Comparison of ENCODE assay signal across 1 cellular context in genomic region chr12:113221181-113221996, GRCh38.
TF ChIP-seq lines count a peak whose summit lies in the region.

Gene TPCN1, plus strand, starts transcription at chr12:113221464. Its CDS starts 5,389 bp downstream, at chr12:113226853.

TF ChIP-seq in HEK293, 187 proteins besides CTCF, POLR2A, EP300 and RAD21 (continued from another document and continues in another):
- TF ChIP-seq ZNF148 (tag by site-specific recombination; IDR thresholded peaks at IDR 0.05; ENCODE audit: borderline replicate concordance) = no peak
- TF ChIP-seq ZNF211 (tag by site-specific recombination; IDR thresholded peaks at IDR 0.05; ENCODE audit: low read depth) = no peak
- TF ChIP-seq ZNF24 (tag by site-specific recombination; IDR thresholded peaks at IDR 0.05) = no peak
- TF ChIP-seq PRDM2 (tag by site-specific recombination; IDR thresholded peaks at IDR 0.05; ENCODE audit: borderline replicate concordance) = no peak
- no peak for TF ChIP-seq ZNF223 (tag by site-specific recombination; IDR thresholded peaks at IDR 0.05)
- no peak for TF ChIP-seq ZNF449 (tag by site-specific recombination; IDR thresholded peaks at IDR 0.05)
- no peak for TF ChIP-seq ZNF791 (tag by site-specific recombination; IDR thresholded peaks at IDR 0.05)
- 0 out of 2 replicates have a peak, but pooled peaks have one; percentile 10 for TF ChIP-seq MYNN (tag by site-specific recombination; IDR thresholded peaks at IDR 0.05; ENCODE audit: borderline replicate concordance)
- TF ChIP-seq ZNF302 (tag by site-specific recombination; IDR thresholded peaks at IDR 0.05; ENCODE audit: low read depth) = no peak
- no peak for TF ChIP-seq ZNF398 (tag by site-specific recombination; IDR thresholded peaks at IDR 0.05)
- TF ChIP-seq ZIC2 (tag by site-specific recombination; IDR thresholded peaks at IDR 0.05) = peak; percentile 61
- TF ChIP-seq SP2 (tag by site-specific recombination; IDR thresholded peaks at IDR 0.05) = peak; percentile 100
- TF ChIP-seq ZNF2 (tag by site-specific recombination; IDR thresholded peaks at IDR 0.05) = no peak
- TF ChIP-seq SETDB1 (IDR thresholded peaks at IDR 0.05; ENCODE audit: insufficient read length, low read length) = no peak
- 0 out of 2 replicates have a peak, but pooled peaks have one; percentile 50 for TF ChIP-seq ZBTB10 (tag by site-specific recombination; IDR thresholded peaks at IDR 0.05)
- no peak for TF ChIP-seq WT1 (tag by site-specific recombination; IDR thresholded peaks at IDR 0.05)
- TF ChIP-seq SP7 (tag by site-specific recombination; IDR thresholded peaks at IDR 0.05) = no peak
- no peak for TF ChIP-seq ZNF654 (tag by site-specific recombination; IDR thresholded peaks at IDR 0.05; ENCODE audit: low read depth)
- TF ChIP-seq OSR2 (tag by site-specific recombination; IDR thresholded peaks at IDR 0.05) = peak; percentile 66; the same call in 1 of the 2 replicates
- TF ChIP-seq ZNF48 (tag by site-specific recombination; IDR thresholded peaks at IDR 0.05) = no peak
- TF ChIP-seq ZNF518A (tag by site-specific recombination; conservative IDR thresholded peaks at IDR 0.05; ENCODE audit: low read depth) = no peak
- TF ChIP-seq ZFP69B (tag by site-specific recombination; IDR thresholded peaks at IDR 0.05) = no peak
- no peak for TF ChIP-seq ZNF768 (tag by site-specific recombination; IDR thresholded peaks at IDR 0.05)
- no peak for TF ChIP-seq ZFP41 (tag by site-specific recombination; IDR thresholded peaks at IDR 0.05; ENCODE audit: borderline replicate concordance)
- TF ChIP-seq ZNF133 (tag by site-specific recombination; IDR thresholded peaks at IDR 0.05) = no peak
- no peak for TF ChIP-seq ZNF830 (tag by site-specific recombination; IDR thresholded peaks at IDR 0.05; ENCODE audit: low read depth)
- no peak for TF ChIP-seq REPIN1 (tag by site-specific recombination; IDR thresholded peaks at IDR 0.05; ENCODE audit: low read depth)
- TF ChIP-seq ZBTB20 (tag by site-specific recombination; IDR thresholded peaks at IDR 0.05) = no peak
- no peak for TF ChIP-seq GLI2 (tag by site-specific recombination; IDR thresholded peaks at IDR 0.05; ENCODE audit: borderline replicate concordance, low read depth)
- TF ChIP-seq ZNF112 (tag by site-specific recombination; IDR thresholded peaks at IDR 0.05) = no peak
- TF ChIP-seq ZSCAN30 (tag by site-specific recombination; IDR thresholded peaks at IDR 0.05) = peak; percentile 66; the same call in 1 of the 2 replicates
- no peak for TF ChIP-seq ATF2 (tag by site-specific recombination; IDR thresholded peaks at IDR 0.05; ENCODE audit: low read depth)
- no peak for TF ChIP-seq ZBTB1 (tag by site-specific recombination; IDR thresholded peaks at IDR 0.05)
- TF ChIP-seq GLIS2 (tag by site-specific recombination; IDR thresholded peaks at IDR 0.05) = peak; percentile 65; the same call in 1 of the 2 replicates
- TF ChIP-seq ZBTB26 (tag by site-specific recombination; optimal IDR thresholded peaks at IDR 0.05) = peak; percentile 58
- TF ChIP-seq ZNF354C (tag by site-specific recombination; IDR thresholded peaks at IDR 0.05; ENCODE audit: borderline replicate concordance, low read depth) = no peak
